In genomic region chr3:191076903-191077552, GRCh38 we compare ENCODE assay signal across 23 cellular contexts.
"Had no signal": no experiment of that assay in that cellular context is flagged by ENCODE, and none has a peak within 500 bp of the region (broad histone marks: within the 10 kb centered on the region; RNA-seq: fewer than 3 reads in every experiment).

No MANE protein-coding gene starts in this region.

- H3K27me3 Mint-ChIP-seq: naive thymus-derived CD4-positive, alpha-beta T cell; natural killer cell treated with Interleukin-12 subunit alpha and Interleukin-12 subunit beta and Interleukin-15 and Interleukin-18, amount 100 ng/mL, for 72 hours had no signal

- ATAC-seq: heart left ventricle; mucosa of descending colon; naive thymus-derived CD4-positive, alpha-beta T cell; natural killer cell treated with Interleukin-12 subunit alpha and Interleukin-12 subunit beta and Interleukin-15 and Interleukin-18, amount 100 ng/mL, for 72 hours; right cardiac atrium; sciatic nerve; upper lobe of right lung had no signal

- H3K4me3 Mint-ChIP-seq: immature natural killer cell; naive thymus-derived CD4-positive, alpha-beta T cell; natural killer cell treated with Interleukin-12 subunit alpha and Interleukin-12 subunit beta and Interleukin-15 and Interleukin-18, amount 100 ng/mL, for 72 hours had no signal

- H3K4me1 Mint-ChIP-seq: immature natural killer cell; naive thymus-derived CD4-positive, alpha-beta T cell had no signal

- H3K36me3 Mint-ChIP-seq: immature natural killer cell had no signal

- H3K27ac Mint-ChIP-seq: immature natural killer cell; naive thymus-derived CD4-positive, alpha-beta T cell; natural killer cell treated with Interleukin-12 subunit alpha and Interleukin-12 subunit beta and Interleukin-15 and Interleukin-18, amount 100 ng/mL, for 72 hours had no signal

- DNase-seq: heart left ventricle; hypothalamus; immature natural killer cell; left ventricle myocardium inferior; mesendoderm; midbrain; mucosa of descending colon; naive thymus-derived CD4-positive, alpha-beta T cell; ovary; retina; right cardiac atrium; stimulated activated CD4-positive, alpha-beta T cell treated with anti-CD3 and anti-CD28 coated beads, Interleukin-12 subunit alpha, Interleukin-12 subunit beta, amount 100 ng/mL, for 4 hours; stimulated activated CD4-positive, alpha-beta T cell treated with anti-CD3 and anti-CD28 coated beads, Interleukin-15, amount 100 ng/mL, for 24 hours; stimulated activated CD4-positive, alpha-beta T cell treated with anti-CD3 and anti-CD28 coated beads, Interleukin-2, amount 100 ng/mL, for 24 hours; stimulated activated CD4-positive, alpha-beta T cell treated with anti-CD3 and anti-CD28 coated beads, Interleukin-4, amount 100 ng/mL, for 1 hour; stimulated activated naive CD4-positive, alpha-beta T cell; stomach; testis; thyroid gland; transverse colon; upper lobe of right lung had no signal
